9 cellular contexts compared by ENCODE assay signal in the genomic region with DNA sequence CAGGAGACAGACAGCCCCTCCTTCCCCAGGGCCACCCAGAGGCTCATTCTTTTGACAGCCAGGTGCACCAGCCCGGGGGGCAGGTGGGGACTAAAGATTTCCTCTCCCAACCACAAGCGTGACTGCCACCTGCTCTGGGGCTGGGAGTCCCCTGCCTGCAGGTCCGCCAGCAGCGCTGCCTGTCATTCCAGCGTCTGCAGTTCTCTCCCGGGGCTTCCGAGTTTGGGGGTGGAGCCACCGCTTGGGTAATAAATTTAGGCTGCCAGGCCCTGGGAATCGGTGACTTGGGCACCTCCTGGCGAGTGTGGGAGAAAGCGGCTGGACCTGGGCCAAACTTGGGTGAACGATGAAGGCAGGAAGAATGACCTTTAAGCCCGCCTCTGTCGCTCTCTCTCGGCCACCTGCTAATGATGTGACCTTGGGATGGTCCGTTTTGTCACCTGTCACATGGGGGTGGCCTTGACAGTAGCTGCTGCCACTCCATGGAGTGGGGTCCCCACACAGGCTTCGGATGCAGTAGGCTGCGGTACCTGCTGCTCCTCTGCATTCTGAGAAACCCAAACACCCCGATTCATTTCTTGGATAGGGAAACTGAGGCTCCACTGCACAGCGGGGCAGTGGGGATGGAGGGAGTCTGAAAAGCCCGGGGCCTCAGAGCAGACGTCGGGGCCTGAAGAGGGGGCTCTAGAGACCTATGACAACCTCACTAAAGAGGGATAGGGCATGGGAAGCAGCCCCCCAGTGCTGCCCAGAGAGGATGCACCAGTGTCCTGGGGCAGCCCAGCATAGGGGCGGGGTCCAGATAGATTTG. TPM values are rescaled to one million over a fixed set of nuclear protein-coding genes. Genes with fewer than 3 reads are reported as not detected.
DNase-seq lines count a peak whose midpoint lies in the region; ATAC-seq and TF ChIP-seq lines count a peak whose summit lies in the region.
"Had no signal": no experiment of that assay in that cellular context is flagged by ENCODE, and none has a peak within 500 bp of the region (broad histone marks: within the 10 kb centered on the region; RNA-seq: fewer than 3 reads in every experiment).

No MANE protein-coding gene starts in this region.

- peaks cover 23% of the 10 kb centered on the region for H3K4me1 ChIP-seq in CD8-positive, alpha-beta T cell (ENCODE audit: insufficient read depth, low read length)
- peaks cover 3% of the 10 kb centered on the region; the same call in 1 of the 2 replicates for H3K4me1 ChIP-seq in HUES64 (ENCODE audit: insufficient read depth, low read length)
- H3K4me1 ChIP-seq in Karpas-422 (ENCODE audit: low read length), result peaks cover 6% of the 10 kb centered on the region

- no peak overlapping the region for H3K4me2 ChIP-seq in Karpas-422 (ENCODE audit: low read depth, low read length, poor library complexity, severe bottlenecking)

- H3K27me3 Mint-ChIP-seq in CD8-positive, alpha-beta T cell (ENCODE audit: low read depth), result peaks cover 2% of the 10 kb centered on the region

- H3K4me3 ChIP-seq in CD8-positive, alpha-beta T cell (ENCODE audit: low read depth, low read length), result peak overlapping the region; percentile 39
- H3K4me3 ChIP-seq in HUES64 (ENCODE audit: low read length) (peak overlapping the region; percentile 81), astrocyte of the spinal cord (ENCODE audit: low read depth, low read length) (no peak overlapping the region), Karpas-422 (ENCODE audit: low read length) (no peak overlapping the region)

- H3K9me3 Mint-ChIP-seq in CD8-positive, alpha-beta T cell, result no peaks in the 10 kb centered on the region

- intact Hi-C loops in CD8-positive, alpha-beta T cell (cut with DNase I, micrococcal nuclease), result loop anchor here in 1 of 2 experiments (5.0 kb wide), 1 partner anchor 1424 kb away; a partner anchor contains a TSS
- intact Hi-C loops in left colon (cut with DNase I, micrococcal nuclease), result no loop called here

- H3K27ac Mint-ChIP-seq in CD8-positive, alpha-beta T cell, result peak overlapping the region; percentile 75

- ATAC-seq in CD8-positive, alpha-beta T cell, result no peak
- peak; percentile 51 for ATAC-seq in left colon
- no peak for ATAC-seq in HG03196 (IDR thresholded peaks at IDR 0.05; ENCODE audit: unreplicated experiment)
- ATAC-seq in GM21367 (IDR thresholded peaks at IDR 0.05; ENCODE audit: unreplicated experiment), result no peak

- H3K36me3 Mint-ChIP-seq in CD8-positive, alpha-beta T cell, result peaks cover 2% of the 10 kb centered on the region

- H4K20me1 ChIP-seq in Karpas-422 (ENCODE audit: insufficient read depth, low read depth, low read length), result no peaks in the 10 kb centered on the region

- WGBS in HUES64, result 29% methylated on average over 24 of the region's 24 CpGs

- no peaks in the 10 kb centered on the region for H3K9me3 ChIP-seq in CD8-positive, alpha-beta T cell (ENCODE audit: low read length)
- H3K9me3 ChIP-seq in HUES64 (ENCODE audit: insufficient read depth, low read depth, low read length) (no peaks in the 10 kb centered on the region), Karpas-422 (ENCODE audit: low read length) (no peaks in the 10 kb centered on the region)
- H3K9me3 ChIP-seq: left lung had no signal

- TF ChIP-seq CTCF in CD8-positive, alpha-beta T cell (IDR thresholded peaks at IDR 0.05), result no peak
- TF ChIP-seq CTCF in astrocyte of the spinal cord (IDR thresholded peaks at IDR 0.05; ENCODE audit: low read depth, low read length), result peak; percentile 7

- peaks cover 15% of the 10 kb centered on the region for H3K4me1 Mint-ChIP-seq in CD8-positive, alpha-beta T cell (ENCODE audit: low read depth)

- in situ Hi-C loops in astrocyte of the spinal cord (cut with HindIII; ENCODE audit: low sequenced_read_pairs), result no loop called here

- peak in 4 of 7 experiments; percentile 4 to 52 (median 38) for DNase-seq in CD8-positive, alpha-beta T cell
- DNase-seq in NOMO-1 treated with DMSO at 0.1 percent for 48 hours (lab: John Stamatoyannopoulos, UW; ENCODE audit: unreplicated experiment) (peak; percentile 23), astrocyte of the spinal cord (ENCODE audit: low read depth, low spot score) (no peak), left colon (peak; percentile 89 to 91), Karpas-422 (no peak)

- POLR2A ChIA-PET in CD8-positive, alpha-beta T cell (lab: Charles Lee), result interaction anchor here (1.1 to 1.6 kb wide), 2 partner anchors 15 to 19 kb away, joined by 3 to 4 read pairs; no protein-coding TSS in a partner anchor

- CTCF ChIA-PET in CD8-positive, alpha-beta T cell (lab: Charles Lee), result interaction anchor here (1.9 to 3.3 kb wide), 2 partner anchors 23 to 195 kb away, joined by 5 to 16 read pairs; no protein-coding TSS in a partner anchor

- H3K27me3 ChIP-seq in CD8-positive, alpha-beta T cell (ENCODE audit: insufficient read depth, low read length), result no peaks in the 10 kb centered on the region
- H3K27me3 ChIP-seq in HUES64 (ENCODE audit: insufficient read depth, low read length) (no peaks in the 10 kb centered on the region), Karpas-422 (ENCODE audit: low read length) (no peaks in the 10 kb centered on the region)

- H2AFZ ChIP-seq in Karpas-422 (ENCODE audit: low read length), result no peak overlapping the region

- peak overlapping the region; percentile 81 for H3K4me3 Mint-ChIP-seq in CD8-positive, alpha-beta T cell

- no peaks in the 10 kb centered on the region for H3K79me2 ChIP-seq in Karpas-422 (ENCODE audit: low read length)

- no peaks in the 10 kb centered on the region for H3K36me3 ChIP-seq in CD8-positive, alpha-beta T cell (ENCODE audit: insufficient read depth, low read length)
- no peaks in the 10 kb centered on the region for H3K36me3 ChIP-seq in HUES64 (ENCODE audit: insufficient read depth, low read length)
- no peaks in the 10 kb centered on the region for H3K36me3 ChIP-seq in Karpas-422 (ENCODE audit: insufficient read depth, low read length)
- H3K36me3 ChIP-seq: left lung had no signal

- H3K27ac ChIP-seq in CD8-positive, alpha-beta T cell (ENCODE audit: low read depth, low read length), result no peak overlapping the region
- no peak overlapping the region for H3K27ac ChIP-seq in HUES64 (ENCODE audit: low read depth, low read length)
- no peak overlapping the region for H3K27ac ChIP-seq in Karpas-422 (ENCODE audit: low read length)

- H3K9ac ChIP-seq in HUES64 (ENCODE audit: low read depth, low read length), result no peak overlapping the region
- H3K9ac ChIP-seq in Karpas-422 (ENCODE audit: low read length), result no peak overlapping the region

- H3K9me2 ChIP-seq in Karpas-422 (replicated peaks; ENCODE audit: insufficient read depth, low read length), result no peaks in the 10 kb centered on the region

RNA-seq across cellular contexts. Expression of a gene that starts 12.8 kb away (rescaled TPM):
- total RNA-seq in CD8-positive, alpha-beta T cell, result not detected
- not detected for polyA plus RNA-seq in HUES64 (2013, experiment 1 of 2)
- polyA plus RNA-seq in HUES64 (2013, experiment 2 of 2), result not detected
- 10 to 100 TPM; 61.6 to 74.8 TPM for total RNA-seq in left colon
- total RNA-seq in Karpas-422 (2014; rRNA removed; shearing (Covaris generic); ENCODE audit: low replicate concordance), result not detected in 2 replicates

RNA-seq across cellular contexts. Expression of a gene that starts 21.9 kb away (rescaled TPM):
- total RNA-seq in CD8-positive, alpha-beta T cell, result under 1 TPM in 1 of 2 experiments, not detected in 1; 0.38 TPM
- 2.9 TPM for polyA plus RNA-seq in HUES64 (2013, experiment 1 of 2)
- 4.3 TPM for polyA plus RNA-seq in HUES64 (2013, experiment 2 of 2)
- 1 to 10 TPM; 1.2 to 1.7 TPM for total RNA-seq in left colon
- not detected in 2 replicates for total RNA-seq in Karpas-422 (2014; rRNA removed; shearing (Covaris generic); ENCODE audit: low replicate concordance)

RNA-seq across cellular contexts. Expression of a gene that starts 24.5 kb away (rescaled TPM):
- under 1 TPM; 0.49 to 0.67 TPM for total RNA-seq in CD8-positive, alpha-beta T cell
- not detected for polyA plus RNA-seq in HUES64 (2013, experiment 1 of 2)
- polyA plus RNA-seq in HUES64 (2013, experiment 2 of 2), result not detected
- total RNA-seq in left colon, result 100 to 1,000 TPM; 224 to 253 TPM
- total RNA-seq in Karpas-422 (2014; rRNA removed; shearing (Covaris generic); ENCODE audit: low replicate concordance), result not detected in 2 replicates

RNA-seq across cellular contexts. Expression of a gene that starts 35.8 kb away (rescaled TPM):
- 100 to 1,000 TPM; 174 to 192 TPM for total RNA-seq in CD8-positive, alpha-beta T cell
- polyA plus RNA-seq in HUES64 (2013, experiment 1 of 2), result 29.4 TPM
- polyA plus RNA-seq in HUES64 (2013, experiment 2 of 2), result 29.8 TPM
- total RNA-seq in left colon, result 10 to 100 TPM; 24.8 to 39.4 TPM
- total RNA-seq in Karpas-422 (2014; rRNA removed; shearing (Covaris generic); ENCODE audit: low replicate concordance), result 21.7 and 34.0 TPM in 2 replicates

RNA-seq across cellular contexts. Expression of a gene that starts 42.2 kb away (rescaled TPM):
- total RNA-seq in CD8-positive, alpha-beta T cell, result 1 to 10 TPM; 2.9 to 3.0 TPM
- 3.7 TPM for polyA plus RNA-seq in HUES64 (2013, experiment 1 of 2)
- polyA plus RNA-seq in HUES64 (2013, experiment 2 of 2), result 2.2 TPM
- 1 to 10 TPM; 2.6 to 4.5 TPM for total RNA-seq in left colon
- total RNA-seq in Karpas-422 (2014; rRNA removed; shearing (Covaris generic); ENCODE audit: low replicate concordance), result 0.29 TPM in 1 of 2 replicates, not detected in the other

Comparison
In these comparisons a context has a peak if more than half of its experiments do, and no peak if none do; other contexts are left out.
1. DNase-seq: peak in CD8-positive, alpha-beta T cell (4 of 7), NOMO-1 treated with DMSO at 0.1 percent for 48 hours (single experiment) and left colon (2 of 2); none in astrocyte of the spinal cord (single experiment) and Karpas-422 (single experiment).
2. H3K4me3 ChIP-seq: peak in CD8-positive, alpha-beta T cell (single experiment) and HUES64 (single experiment); none in astrocyte of the spinal cord (single experiment) and Karpas-422 (single experiment).
3. RNA of a gene that starts 12.8 kb away (total RNA-seq): 61.6 to 74.8 TPM in left colon; not detected in CD8-positive, alpha-beta T cell and not detected in Karpas-422; every median in the first group is over 10 times any median in the second.
4. RNA of a gene that starts 24.5 kb away (total RNA-seq): 224 to 253 TPM in left colon; 0.49 to 0.67 TPM in CD8-positive, alpha-beta T cell and not detected in Karpas-422; every median in the first group is over 100 times any median in the second.